Comparison of ENCODE assay signal across 8 cellular contexts in genomic region chr13:110444226-110444653, GRCh38.
DNase-seq lines count a peak whose midpoint lies in the region; ATAC-seq and TF ChIP-seq lines count a peak whose summit lies in the region.

No MANE protein-coding gene starts in this region.

- no peaks in the 10 kb centered on the region for H3K79me2 ChIP-seq in HCT116 (ENCODE audit: insufficient read depth, low read length)

- no peaks in the 10 kb centered on the region for H3K36me3 Mint-ChIP-seq in activated T-helper 1 cell treated with anti-CD3 and anti-CD28 coated beads, Interleukin-12 subunit alpha, Interleukin-12 subunit beta, Interleukin-2, Interleukin-4 antibody, amounts not matched to agents 30 ng/mL and 10 ng/mL and 1 ng/mL, durations not matched to agents 14 hours and 24 hours and 36 hours (ENCODE audit: low read depth)
- H3K36me3 Mint-ChIP-seq in activated naive CD8-positive, alpha-beta T cell treated with anti-CD3 and anti-CD28 coated beads for 36 hours = no peaks in the 10 kb centered on the region

- peaks cover 22 to 28% of the 10 kb centered on the region in 2 experiments for H3K4me1 ChIP-seq in HCT116 (ENCODE audit: control insufficient read depth in 1 of 2, insufficient read depth in 2 of 2, low read length in 2 of 2)
- H3K4me1 ChIP-seq in left lung = peaks cover 0 to 11% of the 10 kb centered on the region in 2 donors

- no peak overlapping the region for H3K4me2 ChIP-seq in HCT116 (ENCODE audit: low read length)

- no peaks in the 10 kb centered on the region for H3K9me3 Mint-ChIP-seq in activated T-helper 1 cell treated with anti-CD3 and anti-CD28 coated beads, Interleukin-12 subunit alpha, Interleukin-12 subunit beta, Interleukin-2, Interleukin-4 antibody, amounts not matched to agents 30 ng/mL and 10 ng/mL and 1 ng/mL, durations not matched to agents 14 hours and 24 hours and 36 hours
- H3K9me3 Mint-ChIP-seq in activated naive CD8-positive, alpha-beta T cell treated with anti-CD3 and anti-CD28 coated beads for 36 hours = no peaks in the 10 kb centered on the region

- CTCF ChIA-PET in HCT116 (lab: Charles Lee) = interaction anchor here (0.8 to 2.6 kb wide), 7 partner anchors 12 to 286 kb away, joined by 3 to 18 read pairs (median 4); no protein-coding TSS in a partner anchor
- CTCF ChIA-PET in RWPE1 (lab: Yijun Ruan, JAX) = interaction anchor here (0.6 to 1.8 kb wide), 3 partner anchors 221 to 292 kb away, joined by 4 to 11 read pairs (median 8); no protein-coding TSS in a partner anchor

- H3K4me3 Mint-ChIP-seq in activated T-helper 1 cell treated with anti-CD3 and anti-CD28 coated beads, Interleukin-12 subunit alpha, Interleukin-12 subunit beta, Interleukin-2, Interleukin-4 antibody, amounts not matched to agents 30 ng/mL and 10 ng/mL and 1 ng/mL, durations not matched to agents 14 hours and 24 hours and 36 hours = no peak overlapping the region
- no peak overlapping the region for H3K4me3 Mint-ChIP-seq in activated naive CD8-positive, alpha-beta T cell treated with anti-CD3 and anti-CD28 coated beads for 36 hours

- H3K36me3 ChIP-seq in HCT116 (ENCODE audit: control insufficient read depth in 1 of 2, insufficient read depth in 2 of 2, low read length in 2 of 2) (no peaks in the 10 kb centered on the region), left lung (peaks cover 0 to 49% of the 10 kb centered on the region in 2 donors)

- no peak overlapping the region for H2AFZ ChIP-seq in HCT116 (ENCODE audit: low read depth, low read length, poor library complexity, severe bottlenecking)

- no TSS peak for BruUV-seq in HCT116 (replicated peaks; lab: Mats Ljungman, UMichigan)

- intact Hi-C loops in HCT116 (cut with micrococcal nuclease) (loop anchor here (1.0 kb wide), 1 partner anchor 222 kb away; no protein-coding TSS in a partner anchor), left lung (cut with DNase I) (no loop called here)
- intact Hi-C loops in activated T-helper 1 cell treated with anti-CD3 and anti-CD28 coated beads, Interleukin-12 subunit alpha, Interleukin-12 subunit beta, Interleukin-2, Interleukin-4 antibody, amounts not matched to agents 30 ng/mL and 10 ng/mL and 1 ng/mL, durations not matched to agents 14 hours and 24 hours and 36 hours (cut with micrococcal nuclease) = loop anchor here (1.0 kb wide), 1 partner anchor 222 kb away; no protein-coding TSS in a partner anchor

- peak; percentile 74 for TF ChIP-seq RAD21 in HCT116 (IDR thresholded peaks at IDR 0.05; ENCODE audit: low read depth)

- H4K20me1 ChIP-seq in HCT116 (ENCODE audit: insufficient read depth) = no peaks in the 10 kb centered on the region

- no peak overlapping the region for H3K4me3 ChIP-seq in HCT116 (replicated peaks in 1 of 2; ENCODE audit: low read depth in 1 of 2, low read length in 2 of 2)
- H3K4me3 ChIP-seq in left lung = no peak overlapping the region

- no peaks in the 10 kb centered on the region for H3K4me1 Mint-ChIP-seq in activated T-helper 1 cell treated with anti-CD3 and anti-CD28 coated beads, Interleukin-12 subunit alpha, Interleukin-12 subunit beta, Interleukin-2, Interleukin-4 antibody, amounts not matched to agents 30 ng/mL and 10 ng/mL and 1 ng/mL, durations not matched to agents 14 hours and 24 hours and 36 hours (ENCODE audit: low read depth)
- H3K4me1 Mint-ChIP-seq in activated naive CD8-positive, alpha-beta T cell treated with anti-CD3 and anti-CD28 coated beads for 36 hours = peaks cover 3% of the 10 kb centered on the region

- RAD21 ChIA-PET in HCT116 (lab: Charles Lee; ENCODE audit: low non-redundant PET in 1 of 2, low total read pairs in 2 of 2, uncharacterized antibody in 2 of 2, unreplicated experiment in 2 of 2) = interaction anchor here in 1 of 2 experiments (0.7 kb wide), 1 partner anchor 197 kb away, joined by 3 read pairs; no protein-coding TSS in a partner anchor

- H3K27ac Mint-ChIP-seq in activated T-helper 1 cell treated with anti-CD3 and anti-CD28 coated beads, Interleukin-12 subunit alpha, Interleukin-12 subunit beta, Interleukin-2, Interleukin-4 antibody, amounts not matched to agents 30 ng/mL and 10 ng/mL and 1 ng/mL, durations not matched to agents 14 hours and 24 hours and 36 hours = no peak overlapping the region
- no peak overlapping the region for H3K27ac Mint-ChIP-seq in activated naive CD8-positive, alpha-beta T cell treated with anti-CD3 and anti-CD28 coated beads for 36 hours

- TF ChIP-seq CTCF in HCT116 (IDR thresholded peaks at IDR 0.05 in 2 of 3, conservative IDR thresholded peaks at IDR 0.05 in 1 of 3; ENCODE audit: borderline replicate concordance in 1 of 3, insufficient read depth in 1 of 3, low read depth in 2 of 3, low read length in 2 of 3) (peak; percentile 32 to 51 (median 50); a peak in 3 of 6 replicates), RWPE1 (conservative IDR thresholded peaks at IDR 0.05; ENCODE audit: low read depth) (no peak), left lung (IDR thresholded peaks at IDR 0.05) (no peak), omental fat pad (IDR thresholded peaks at IDR 0.05) (no peak)

- in situ Hi-C loops in G401 (cut with HindIII; ENCODE audit: low sequenced_read_pairs) = no loop called here

- DNase-seq in G401 (ENCODE audit: low spot score) = peak; percentile 36
- peak; percentile 8 for DNase-seq in HCT116 (ENCODE audit: low read depth, low spot score)
- no peak for DNase-seq in RWPE1 (ENCODE audit: low spot score)
- no peak for DNase-seq in left lung
- no peak for DNase-seq in omental fat pad (ENCODE audit: low spot score)
- DNase-seq in activated T-helper 1 cell treated with anti-CD3 and anti-CD28 coated beads, Interleukin-12 subunit alpha, Interleukin-12 subunit beta, Interleukin-2, Interleukin-4 antibody, amounts not matched to agents 30 ng/mL and 10 ng/mL and 1 ng/mL, durations not matched to agents 14 hours and 24 hours and 36 hours (ENCODE audit: low spot score) = no peak
- no peak for DNase-seq in NK-92 treated with Interleukin-12 subunit alpha and Interleukin-12 subunit beta, amount 100 ng/mL, for 24 hours (lab: John Stamatoyannopoulos, UW)
- DNase-seq in activated naive CD8-positive, alpha-beta T cell treated with anti-CD3 and anti-CD28 coated beads for 36 hours = no peak

- no peak overlapping the region for H3K27ac ChIP-seq in HCT116 (ENCODE audit: low read depth, low read length)
- peak overlapping the region; percentile 23; the same call in 1 of the 2 replicates for H3K27ac ChIP-seq in RWPE1
- H3K27ac ChIP-seq in left lung = no peak overlapping the region

- H3K9ac ChIP-seq in HCT116 (ENCODE audit: low read length) = no peak overlapping the region

- no peak for TF ChIP-seq POLR2A in HCT116 (IDR thresholded peaks at IDR 0.05; ENCODE audit: borderline replicate concordance, extremely low read depth, insufficient read depth, insufficient read length)

- H3K9me2 ChIP-seq in HCT116 (ENCODE audit: insufficient read depth) = no peaks in the 10 kb centered on the region

- POLR2A ChIA-PET in HCT116 (lab: Charles Lee) (interaction anchor here (1.1 kb wide), 1 partner anchor 224 kb away, joined by 4 read pairs; no protein-coding TSS in a partner anchor), RWPE1 (lab: Yijun Ruan, JAX; ENCODE audit: low non-redundant PET) (no interaction called here)

- H3K9me3 ChIP-seq in HCT116 (ENCODE audit: control insufficient read depth in 1 of 2, insufficient read depth in 1 of 2, low read depth in 1 of 2, low read length in 2 of 2) (no peaks in the 10 kb centered on the region), left lung (no peaks in the 10 kb centered on the region)

- peaks cover 25% of the 10 kb centered on the region for H3K27me3 Mint-ChIP-seq in activated T-helper 1 cell treated with anti-CD3 and anti-CD28 coated beads, Interleukin-12 subunit alpha, Interleukin-12 subunit beta, Interleukin-2, Interleukin-4 antibody, amounts not matched to agents 30 ng/mL and 10 ng/mL and 1 ng/mL, durations not matched to agents 14 hours and 24 hours and 36 hours (ENCODE audit: insufficient read depth)
- peaks cover 68% of the 10 kb centered on the region for H3K27me3 Mint-ChIP-seq in activated naive CD8-positive, alpha-beta T cell treated with anti-CD3 and anti-CD28 coated beads for 36 hours

- ATAC-seq in HCT116 (peak; percentile 58), left lung (peak; percentile 45), omental fat pad (ENCODE audit: low FRiP score) (no peak)

- no peaks in the 10 kb centered on the region for H3K27me3 ChIP-seq in HCT116 (ENCODE audit: insufficient read depth, low read length)
- H3K27me3 ChIP-seq in left lung = peaks cover 0 to 7% of the 10 kb centered on the region in 2 donors

TF ChIP-seq in HCT116, 20 proteins besides CTCF, POLR2A, EP300 and RAD21:
- TF ChIP-seq SRF (IDR thresholded peaks at IDR 0.05; ENCODE audit: low read depth) (no peak), JUND (IDR thresholded peaks at IDR 0.05) (no peak), ZBTB33 (IDR thresholded peaks at IDR 0.05; ENCODE audit: extremely low read depth, insufficient replicate concordance, low read length) (no peak), EGR1 (IDR thresholded peaks at IDR 0.05; ENCODE audit: low read depth) (no peak), TCF7L2 (IDR thresholded peaks at IDR 0.05; ENCODE audit: borderline replicate concordance, extremely low read depth, insufficient read depth, insufficient read length) (no peak), ZFX (IDR thresholded peaks at IDR 0.05) (no peak), POLR2AphosphoS5 (IDR thresholded peaks at IDR 0.05; ENCODE audit: low read depth, low read length) (no peak), SP1 (IDR thresholded peaks at IDR 0.05; ENCODE audit: low read depth) (no peak), ZNF274 (IDR thresholded peaks at IDR 0.05; ENCODE audit: low read depth, low read length) (no peak), CEBPB (IDR thresholded peaks at IDR 0.05; ENCODE audit: low read depth) (no peak), ATF3 (IDR thresholded peaks at IDR 0.05) (no peak)

Comparison
In these comparisons a context has a peak if more than half of its experiments do, and no peak if none do; other contexts are left out.
1. DNase-seq: peak in G401 (single experiment) and HCT116 (single experiment); none in RWPE1 (single experiment), left lung (0 of 2), omental fat pad (single experiment), activated T-helper 1 cell treated with anti-CD3 and anti-CD28 coated beads, Interleukin-12 subunit alpha, Interleukin-12 subunit beta, Interleukin-2, Interleukin-4 antibody, amounts not matched to agents 30 ng/mL and 10 ng/mL and 1 ng/mL, durations not matched to agents 14 hours and 24 hours and 36 hours (single experiment), NK-92 treated with Interleukin-12 subunit alpha and Interleukin-12 subunit beta, amount 100 ng/mL, for 24 hours (single experiment) and activated naive CD8-positive, alpha-beta T cell treated with anti-CD3 and anti-CD28 coated beads for 36 hours (single experiment).
2. CTCF ChIP-seq: peak in HCT116 (3 of 3); none in RWPE1 (single experiment), left lung (0 of 2) and omental fat pad (0 of 3).
3. intact Hi-C loops: an anchor here in HCT116 (1.0 kb wide) and activated T-helper 1 cell treated with anti-CD3 and anti-CD28 coated beads, Interleukin-12 subunit alpha, Interleukin-12 subunit beta, Interleukin-2, Interleukin-4 antibody, amounts not matched to agents 30 ng/mL and 10 ng/mL and 1 ng/mL, durations not matched to agents 14 hours and 24 hours and 36 hours (1.0 kb wide); none called in left lung.